8 cellular contexts compared by ENCODE assay signal in the genomic region with DNA sequence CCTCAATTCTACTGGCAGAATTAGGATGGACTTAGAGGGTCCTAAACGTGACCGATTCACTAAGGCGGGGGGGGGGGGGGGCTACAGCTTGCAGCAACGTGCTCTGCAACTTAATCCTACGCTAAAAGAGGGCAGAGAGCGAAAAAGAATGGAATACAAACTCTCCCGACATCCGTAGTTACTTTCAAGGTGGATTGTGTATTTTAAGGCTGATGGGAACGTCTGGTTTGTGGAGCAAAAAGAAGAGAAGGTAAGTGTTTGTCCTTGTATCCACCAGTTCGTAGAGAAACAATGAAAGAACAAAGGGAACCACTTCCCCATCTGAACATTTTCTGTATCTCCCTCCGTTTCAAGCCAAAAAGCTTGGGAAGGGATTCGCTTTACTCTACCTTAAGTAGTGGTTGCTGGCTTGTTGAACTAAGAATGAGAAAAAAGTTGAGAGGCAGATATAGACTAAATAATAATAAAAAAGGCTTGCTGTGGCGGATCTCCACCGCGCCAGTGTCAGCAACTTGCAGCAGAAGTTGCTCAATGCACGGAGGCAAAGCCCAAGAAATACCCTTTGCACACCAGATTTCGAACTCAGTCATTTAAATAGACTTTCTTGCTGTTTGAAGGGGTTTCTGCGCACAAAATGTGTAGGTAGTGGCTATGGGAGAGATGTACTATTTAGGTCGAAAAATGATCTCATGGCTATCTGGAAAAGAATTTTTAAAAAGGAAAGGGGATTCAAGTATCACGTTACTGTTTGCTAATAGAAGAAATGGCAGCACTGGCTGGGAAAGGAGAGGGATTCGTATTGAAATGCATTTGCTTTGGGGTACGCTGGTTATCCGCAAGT. TPM values are rescaled to one million over a fixed set of nuclear protein-coding genes. Genes with fewer than 3 reads are reported as not detected.
DNase-seq lines count a peak whose midpoint lies in the region; FAIRE-seq and TF ChIP-seq lines count a peak whose summit lies in the region.

No MANE protein-coding gene starts in this region.

- peak overlapping the region; percentile 83 for H3K9ac ChIP-seq in keratinocyte (ENCODE audit: control insufficient read depth, extremely low read depth, insufficient read depth, low read length)

- peak overlapping the region; percentile 100 for H3K4me2 ChIP-seq in keratinocyte (ENCODE audit: control insufficient read depth, extremely low read depth, insufficient read depth, low read depth, low read length)

- no peaks in the 10 kb centered on the region for H3K9me1 ChIP-seq in keratinocyte (ENCODE audit: control insufficient read depth, extremely low read depth, insufficient read depth, low read length)

- H3K9me3 ChIP-seq in ascending aorta (no peaks in the 10 kb centered on the region), keratinocyte (ENCODE audit: control insufficient read depth, low read depth, low read length) (no peaks in the 10 kb centered on the region), stomach (no peaks in the 10 kb centered on the region)

- H3K27me3 ChIP-seq in ascending aorta, result no peaks in the 10 kb centered on the region
- H3K27me3 ChIP-seq in keratinocyte (ENCODE audit: control insufficient read depth, extremely low read depth, insufficient read depth, low read length), result no peaks in the 10 kb centered on the region
- H3K27me3 ChIP-seq in stomach, result peaks cover 0 to 39% (median 26%) of the 10 kb centered on the region in 3 donors

- H3K4me1 ChIP-seq in ascending aorta (peaks cover 0 to 4% of the 10 kb centered on the region in 2 donors), keratinocyte (ENCODE audit: control insufficient read depth, extremely low read depth, insufficient read depth, low read length) (peaks cover 31% of the 10 kb centered on the region), stomach (peaks cover 15 to 64% (median 34%) of the 10 kb centered on the region in 4 donors)

- intact Hi-C loops in ascending aorta (cut with DNase I) (loop anchor here (5.0 to 10.0 kb wide), 7 partner anchors 728 to 1910 kb away; partner anchors contain the start of genes BMI1, MSRB2, OTUD1 and PIP4K2A), stomach (cut with DNase I; ENCODE audit: low total_unique reads) (no loop called here), posterior cingulate gyrus (cut with DNase I) (no loop called here)

- no peaks in the 10 kb centered on the region for H3K79me2 ChIP-seq in keratinocyte (ENCODE audit: control insufficient read depth, insufficient read depth, low read length)

- H3K4me3 ChIP-seq in ascending aorta (peak overlapping the region; percentile 65 to 90), keratinocyte (ENCODE audit: control insufficient read depth in 2 of 3, extremely low read depth in 1 of 3, insufficient read depth in 2 of 3, low read depth in 1 of 3, low read length in 3 of 3) (peak overlapping the region; percentile 58 to 97 (median 83)), stomach (peak overlapping the region; percentile 57 to 78 (median 70))

- no peak for TF ChIP-seq CTCF in ascending aorta (IDR thresholded peaks at IDR 0.05)
- no peak for TF ChIP-seq CTCF in keratinocyte (optimal IDR thresholded peaks at IDR 0.05 in 1 of 3, IDR thresholded peaks at IDR 0.05 in 1 of 3, conservative IDR thresholded peaks at IDR 0.05 in 1 of 3; ENCODE audit: extremely low read depth in 1 of 3, insufficient read depth in 2 of 3, low read length in 3 of 3)
- TF ChIP-seq CTCF in stomach (IDR thresholded peaks at IDR 0.05), result no peak
- TF ChIP-seq CTCF in GM13976 (IDR thresholded peaks at IDR 0.05; ENCODE audit: borderline replicate concordance, control extremely low read depth, extremely low read depth, insufficient read depth, missing control alignments), result no peak

- no peaks in the 10 kb centered on the region for H4K20me1 ChIP-seq in keratinocyte (ENCODE audit: control insufficient read depth, extremely low read depth, insufficient read depth, low read length)

- no peak for TF ChIP-seq EP300 in stomach (IDR thresholded peaks at IDR 0.05)

- 9 to 12% (median 11%) methylated on average over 23 of the region's 23 CpGs for WGBS in stomach, 5 donors

- peak overlapping the region; percentile 98 for H2AFZ ChIP-seq in keratinocyte (ENCODE audit: control insufficient read depth, low read length)

- TF ChIP-seq POLR2A in stomach (IDR thresholded peaks at IDR 0.05), result no peak

- in situ Hi-C loops in GM13976 (cut with MboI; ENCODE audit: low sequenced_read_pairs, unreplicated experiment), result loop anchor here (25.0 kb wide), 1 partner anchor 413 kb away; no protein-coding TSS in a partner anchor

- dilution Hi-C loops in keratinocyte (cut with MboI; ENCODE audit: extremely low pct_ligation_motif_present, low sequenced_read_pairs), result no loop called here

- DNase-seq in EH (ENCODE audit: low read depth), result peak; percentile 47
- peak; percentile 47 for DNase-seq in KG1 (lab: John Stamatoyannopoulos, UW)
- DNase-seq in ascending aorta (ENCODE audit: low spot score in 2 of 2), result peak in 1 of 2 donors; percentile 56
- DNase-seq in keratinocyte (ENCODE audit: low read depth, low spot score), result no peak
- no peak for DNase-seq in stomach
- no peak for DNase-seq in GM13976 (ENCODE audit: low spot score)
- no peak for DNase-seq in LoVo (ENCODE audit: low spot score)
- DNase-seq in posterior cingulate gyrus, result no peak

- FAIRE-seq in keratinocyte (lab: Jason Lieb, UNC), result peak; percentile 48

- H3K27ac ChIP-seq in ascending aorta (peak overlapping the region; percentile 98 to 100), keratinocyte (ENCODE audit: control insufficient read depth, insufficient read depth, low read length) (peak overlapping the region; percentile 95), stomach (peak overlapping the region; percentile 91 to 98 (median 96))

- H3K36me3 ChIP-seq in ascending aorta (no peaks in the 10 kb centered on the region), keratinocyte (ENCODE audit: control insufficient read depth in 2 of 2, extremely low read depth in 1 of 2, insufficient read depth in 2 of 2, low read length in 2 of 2) (no peaks in the 10 kb centered on the region), stomach (no peaks in the 10 kb centered on the region)

RNA-seq across cellular contexts. Expression of gene SKIDA1, which starts 0.7 kb away (rescaled TPM):
- total RNA-seq in ascending aorta, result not detected
- polyA plus RNA-seq in keratinocyte, result 0.13 to 0.44 TPM (median 0.15 TPM) in 3 replicates
- polyA plus RNA-seq in keratinocyte (2011; ENCODE audit: low read depth), result not detected
- 0.04 and 0.22 TPM in 2 replicates for polyA plus RNA-seq in keratinocyte (2011; cell fraction: cytosol; rRNA removed)
- polyA plus RNA-seq in keratinocyte (2011; cell fraction: nucleus; rRNA removed), result 0.45 and 0.61 TPM in 2 replicates
- 0.18 and 0.31 TPM in 2 replicates for polyA plus RNA-seq in keratinocyte (2012; ENCODE audit: low replicate concordance)
- polyA minus RNA-seq in keratinocyte, result 0.07 to 0.26 TPM in 2 of 3 replicates, not detected in the other
- not detected for polyA minus RNA-seq in keratinocyte (2011; cell fraction: cytosol; rRNA and poly(A)+ RNA removed)
- polyA minus RNA-seq in keratinocyte (2011; cell fraction: nucleus; rRNA and poly(A)+ RNA removed), result 0.21 and 0.23 TPM in 2 replicates
- 1 to 10 TPM in 2 of 5 donors, under 1 TPM in 2, not detected in 1; under 0.01 to 2.7 (median 0.95) TPM for total RNA-seq in stomach
- polyA plus RNA-seq in stomach, result under 1 TPM; 0.06 to 0.45 (median 0.15) TPM

RNA-seq across cellular contexts. Expression of gene MLLT10, which starts 9.3 kb away (rescaled TPM):
- 16.3 TPM for total RNA-seq in ascending aorta
- polyA plus RNA-seq in keratinocyte, result 26.6 to 40.2 TPM (median 35.8 TPM) in 3 replicates
- polyA plus RNA-seq in keratinocyte (2011; ENCODE audit: low read depth), result 12.0 TPM
- 18.3 and 27.1 TPM in 2 replicates for polyA plus RNA-seq in keratinocyte (2011; cell fraction: cytosol; rRNA removed)
- 50.0 and 52.0 TPM in 2 replicates for polyA plus RNA-seq in keratinocyte (2011; cell fraction: nucleus; rRNA removed)
- polyA plus RNA-seq in keratinocyte (2012; ENCODE audit: low replicate concordance), result 12.5 and 16.0 TPM in 2 replicates
- polyA minus RNA-seq in keratinocyte, result 59.7 to 78.6 TPM (median 63.3 TPM) in 3 replicates
- polyA minus RNA-seq in keratinocyte (2011; cell fraction: cytosol; rRNA and poly(A)+ RNA removed), result 23.2 TPM
- 61.4 and 110 TPM in 2 replicates for polyA minus RNA-seq in keratinocyte (2011; cell fraction: nucleus; rRNA and poly(A)+ RNA removed)
- total RNA-seq in stomach, result 10 to 100 TPM; 22.2 to 76.9 (median 34.4) TPM
- 10 to 100 TPM; 12.8 to 22.1 (median 13.7) TPM for polyA plus RNA-seq in stomach

Comparison
In these comparisons a context has a peak if more than half of its experiments do, and no peak if none do; other contexts are left out.
1. DNase-seq: peak in EH (single experiment) and KG1 (single experiment); none in keratinocyte (single experiment), stomach (single experiment), GM13976 (single experiment), LoVo (single experiment) and posterior cingulate gyrus (0 of 10).
2. Peak in every context shown above with its lines, with median percentiles within 50 percentile points of each other: H3K27ac ChIP-seq and H3K4me3 ChIP-seq.